ENCODE assay signal across 8 cellular contexts in genomic region chr12:56267443-56268071, GRCh38. TPM values are rescaled to one million over a fixed set of nuclear protein-coding genes. Genes with fewer than 3 reads are reported as not detected.
A peak's percentile ranks its signal among the peaks of the same experiment; 100 is the strongest.
DNase-seq lines count a peak whose midpoint lies in the region; ATAC-seq and TF ChIP-seq lines count a peak whose summit lies in the region.

No MANE protein-coding gene starts in this region.

- ATAC-seq in HG02885 (IDR thresholded peaks at IDR 0.05; ENCODE audit: poor library complexity, unreplicated experiment) = peak; percentile 20

- H3K27me3 ChIP-seq in rectal smooth muscle tissue (ENCODE audit: control insufficient read depth, insufficient read depth, low read length) = no peaks in the 10 kb centered on the region

- intact Hi-C loops in cardiac septum (cut with DNase I) = loop anchor here (2.0 kb wide), 2 partner anchors 33 to 45 kb away; partner anchors contain the start of gene CS

- in situ Hi-C loops in GM13976 (cut with MboI; ENCODE audit: low sequenced_read_pairs, unreplicated experiment) = no loop called here

- peak; percentile 54 for DNase-seq in GM13976 (ENCODE audit: low spot score)
- DNase-seq in cardiac septum (ENCODE audit: low spot score) = peak; percentile 80
- no peak for DNase-seq in NCI-H1092 (lab: John Stamatoyannopoulos, UW)
- DNase-seq in COLO668 (lab: John Stamatoyannopoulos, UW; ENCODE audit: unreplicated experiment) = no peak
- no peak for DNase-seq in SIG-M5 (lab: John Stamatoyannopoulos, UW)

- H3K4me3 ChIP-seq in WI38 (ENCODE audit: low read depth, low read length) (peak overlapping the region; percentile 74), rectal smooth muscle tissue (ENCODE audit: low read length) (peak overlapping the region; percentile 77)

- H3K27ac ChIP-seq in rectal smooth muscle tissue (ENCODE audit: low read depth, low read length) = peak overlapping the region; percentile 95

- peaks cover 7% of the 10 kb centered on the region for H3K4me1 ChIP-seq in rectal smooth muscle tissue (ENCODE audit: control insufficient read depth, insufficient read depth, low read length)

- H3K36me3 ChIP-seq in rectal smooth muscle tissue (ENCODE audit: control insufficient read depth, insufficient read depth, low read length) = peaks cover 2% of the 10 kb centered on the region

- TF ChIP-seq CTCF in GM13976 (IDR thresholded peaks at IDR 0.05; ENCODE audit: borderline replicate concordance, control extremely low read depth, extremely low read depth, insufficient read depth, missing control alignments) = no peak
- no peak for TF ChIP-seq CTCF in WI38 (IDR thresholded peaks at IDR 0.05; ENCODE audit: low read depth, low read length)

- peak overlapping the region; percentile 88 for H3K9ac ChIP-seq in rectal smooth muscle tissue (ENCODE audit: low read length)

RNA-seq across cellular contexts. Expression of gene COQ10A, which starts 0.8 kb away (rescaled TPM):
- 86.8 TPM for total RNA-seq in cardiac septum

RNA-seq across cellular contexts. Expression of gene ANKRD52, which starts 9.4 kb away (rescaled TPM):
- total RNA-seq in cardiac septum = 28.8 TPM

RNA-seq across cellular contexts. Expression of gene CS, which starts 32.6 kb away (rescaled TPM):
- 570 TPM for total RNA-seq in cardiac septum

RNA-seq across cellular contexts. Expression of gene SLC39A5, which starts 37.7 kb away (rescaled TPM):
- total RNA-seq in cardiac septum = not detected

RNA-seq across cellular contexts. Expression of gene NABP2, which starts 43.4 kb away (rescaled TPM):
- total RNA-seq in cardiac septum = 19.6 TPM

Comparison
In these comparisons a context has a peak if more than half of its experiments do, and no peak if none do; other contexts are left out.
1. DNase-seq: peak in GM13976 (single experiment) and cardiac septum (single experiment); none in NCI-H1092 (single experiment), COLO668 (single experiment) and SIG-M5 (single experiment).